In the genomic region with DNA sequence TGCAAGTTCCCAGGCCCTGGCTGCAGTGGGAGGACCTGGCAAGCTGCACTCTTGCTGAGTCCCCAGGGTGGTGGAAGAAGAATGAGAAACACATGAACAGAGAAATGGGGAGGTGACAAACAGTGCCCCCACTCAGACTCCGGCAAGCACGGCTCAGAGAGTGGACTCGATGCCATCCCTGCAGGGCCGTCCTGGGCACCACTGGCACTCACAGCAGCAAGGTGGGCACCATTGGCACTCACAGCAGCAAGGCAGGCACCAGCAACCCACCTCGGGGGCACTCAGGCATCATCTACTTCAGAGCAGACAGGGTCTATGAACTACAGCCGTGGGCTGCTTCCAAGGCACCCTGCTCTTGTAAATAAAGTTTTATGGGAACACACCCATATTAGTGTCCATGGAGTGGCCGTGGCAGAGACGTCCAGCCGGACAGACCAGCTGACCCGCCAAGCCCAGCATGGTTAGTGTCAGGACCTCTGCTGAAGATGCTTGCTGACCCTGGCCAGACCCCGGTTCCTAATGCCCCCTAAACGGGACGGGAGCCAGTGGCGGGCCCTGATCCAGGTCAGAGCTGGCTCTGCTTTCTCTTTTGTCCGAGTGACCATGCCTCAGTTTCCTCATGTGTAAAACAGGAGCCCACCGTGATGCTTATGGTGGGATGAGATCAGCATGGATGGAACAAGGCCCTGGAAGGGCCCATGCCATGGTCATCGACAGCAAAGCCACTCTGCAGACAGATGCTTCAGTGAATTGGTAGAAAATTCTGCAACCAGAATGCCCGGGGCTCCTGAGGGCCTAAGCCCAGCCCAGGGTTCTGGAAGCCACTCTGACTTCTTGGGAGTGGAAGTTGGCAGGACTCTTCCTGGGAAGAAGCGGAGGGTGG, we compare ENCODE assay signal across 19 cellular contexts. TPM values are rescaled to one million over a fixed set of nuclear protein-coding genes. Genes with fewer than 3 reads are reported as not detected.
"Had no signal": no experiment of that assay in that cellular context is flagged by ENCODE, and none has a peak within 500 bp of the region (broad histone marks: within the 10 kb centered on the region; RNA-seq: fewer than 3 reads in every experiment).

No MANE protein-coding gene starts in this region.

- H3K4me3 ChIP-seq: esophagus squamous epithelium, tibial nerve, vagina had no signal

- H3K36me3 ChIP-seq: esophagus squamous epithelium, tibial nerve, vagina had no signal

- DNase-seq: activated CD4-positive, alpha-beta T cell treated with anti-CD3 and anti-CD28 coated beads, Interleukin-2, amount 50 U/mL, for 4 hours; activated gamma-delta T cell; activated T-cell treated with anti-CD3 and anti-CD28 coated beads, Interleukin-2, amount 50 U/mL, for 1 hour; amniotic stem cell; esophagus squamous epithelium; hippocampal formation; retina; stimulated activated CD4-positive, alpha-beta T cell treated with anti-CD3 and anti-CD28 coated beads, Interleukin-2, amount 100 ng/mL, for 48 hours had no signal

- H3K4me1 ChIP-seq: parathyroid adenoma had no signal

- H3K27me3 ChIP-seq: tibial nerve, vagina had no signal

- H3K9me3 ChIP-seq: esophagus squamous epithelium, tibial nerve, vagina had no signal

- H3K27ac ChIP-seq: parathyroid adenoma, tibial nerve, vagina had no signal

RNA-seq across cellular contexts. Expression of a gene that starts 2.1 kb away (rescaled TPM):
- total RNA-seq: glomerular endothelial cell had no signal

RNA-seq across cellular contexts. Expression of a gene that starts 14.9 kb away (rescaled TPM):
- total RNA-seq: esophagus squamous epithelium, fibroblast of villous mesenchyme, glomerular endothelial cell, tibial nerve, vagina had no signal

RNA-seq across cellular contexts. Expression of a gene that starts 37.9 kb away (rescaled TPM):
- total RNA-seq: cardiac septum, esophagus squamous epithelium, glomerular endothelial cell, kidney epithelial cell, lower leg skin, mesothelial cell of epicardium, neural crest cell, skeletal muscle tissue, tibial nerve, vagina had no signal
